ENCODE assay signal across 10 cellular contexts in the genomic region with DNA sequence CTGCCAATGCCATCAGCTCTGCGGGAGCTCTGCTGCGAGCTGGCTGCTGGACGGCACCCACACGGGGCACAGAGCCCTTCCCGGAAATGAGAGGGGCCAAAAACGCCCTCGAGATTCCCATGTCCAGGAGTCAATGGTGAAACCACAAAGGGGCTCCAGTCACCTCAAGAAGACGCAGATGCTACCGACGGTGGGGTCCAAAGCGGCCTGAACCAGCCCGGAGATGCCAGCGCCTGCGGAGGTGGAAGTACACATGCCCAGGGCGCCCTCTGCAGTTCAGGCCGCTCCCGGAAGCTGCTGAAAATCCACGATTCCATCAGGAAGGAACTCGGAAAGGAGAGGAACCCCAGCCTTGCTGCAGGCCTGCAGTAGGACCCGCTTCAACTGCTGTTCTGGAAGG.
DNase-seq lines count a peak whose midpoint lies in the region; ATAC-seq, FAIRE-seq and TF ChIP-seq lines count a peak whose summit lies in the region.
"Had no signal": no experiment of that assay in that cellular context is flagged by ENCODE, and none has a peak within 500 bp of the region (broad histone marks: within the 10 kb centered on the region; RNA-seq: fewer than 3 reads in every experiment).

No MANE protein-coding gene starts in this region.

- 33 to 39% methylated on average over 20 of the region's 20 CpGs for WGBS in pancreas, 2 donors
- WGBS in suprapubic skin: 59% methylated on average over 11 of the region's 20 CpGs

- H3K27ac Mint-ChIP-seq in T-helper 17 cell: no peak overlapping the region
- H3K27ac Mint-ChIP-seq: activated naive CD4-positive, alpha-beta T cell treated with anti-CD3 and anti-CD28 coated beads, Interleukin-2, amount 50 U/mL, for 24 hours had no signal

- no peak overlapping the region for H3K4me3 ChIP-seq in fibroblast of pulmonary artery (replicated peaks; ENCODE audit: low read depth, low read length)
- no peak overlapping the region for H3K4me3 ChIP-seq in pancreas
- H3K4me3 ChIP-seq in suprapubic skin: no peak overlapping the region

- TF ChIP-seq POLR2A in suprapubic skin (IDR thresholded peaks at IDR 0.05): no peak

- H3K9me3 ChIP-seq in pancreas (no peaks in the 10 kb centered on the region), T-helper 17 cell (ENCODE audit: control insufficient read depth, low read length, poor library complexity, severe bottlenecking) (no peaks in the 10 kb centered on the region), suprapubic skin (no peaks in the 10 kb centered on the region)

- intact Hi-C loops in pancreas (cut with DNase I): no loop called here

- H3K4me1 Mint-ChIP-seq in T-helper 17 cell: peaks cover 2% of the 10 kb centered on the region
- H3K4me1 Mint-ChIP-seq: activated naive CD4-positive, alpha-beta T cell treated with anti-CD3 and anti-CD28 coated beads, Interleukin-2, amount 50 U/mL, for 24 hours had no signal

- H3K27ac ChIP-seq in pancreas (no peak overlapping the region), suprapubic skin (no peak overlapping the region)

- DNase-seq in NCI-H69 (lab: John Stamatoyannopoulos, UW) (peak; percentile 55), fibroblast of pulmonary artery (ENCODE audit: low read depth) (no peak), pancreas (peak in 3 of 6 donors; percentile 20 to 51 (median 24)), T-helper 17 cell (no peak), suprapubic skin (ENCODE audit: low spot score in 2 of 2) (no peak), 8988T (no peak)
- DNase-seq: activated CD4-positive, alpha-beta T cell treated with anti-CD3 and anti-CD28 coated beads for 1 hour; NCI-H1436 treated with DMSO at 0.1 percent for 48 hours had no signal

- no peaks in the 10 kb centered on the region for H3K36me3 ChIP-seq in pancreas
- no peaks in the 10 kb centered on the region for H3K36me3 ChIP-seq in suprapubic skin

- H3K27me3 ChIP-seq in pancreas (no peaks in the 10 kb centered on the region), suprapubic skin (no peaks in the 10 kb centered on the region)

- H3K4me3 Mint-ChIP-seq in T-helper 17 cell: no peak overlapping the region
- H3K4me3 Mint-ChIP-seq: activated naive CD4-positive, alpha-beta T cell treated with anti-CD3 and anti-CD28 coated beads, Interleukin-2, amount 50 U/mL, for 24 hours had no signal

- no peak for TF ChIP-seq EP300 in suprapubic skin (IDR thresholded peaks at IDR 0.05)

- H3K27me3 Mint-ChIP-seq in T-helper 17 cell: peaks cover 46% of the 10 kb centered on the region

- no peak for FAIRE-seq in pancreas (lab: Jason Lieb, UNC)

- peak; percentile 27 to 57 (median 40) for ATAC-seq in pancreas
- no peak for ATAC-seq in T-helper 17 cell

- H3K4me1 ChIP-seq in pancreas: no peaks in the 10 kb centered on the region
- no peaks in the 10 kb centered on the region for H3K4me1 ChIP-seq in suprapubic skin

- 0 out of 2 replicates have a peak, but pooled peaks have one; percentile 15 for TF ChIP-seq CTCF in GM12874 (IDR thresholded peaks at IDR 0.05; ENCODE audit: insufficient read depth, low read depth, low read length)
- peak; percentile 26 for TF ChIP-seq CTCF in fibroblast of pulmonary artery (IDR thresholded peaks at IDR 0.05; ENCODE audit: low read length, missing control alignments)
- TF ChIP-seq CTCF in pancreas (IDR thresholded peaks at IDR 0.05): no peak
- no peak for TF ChIP-seq CTCF in suprapubic skin (IDR thresholded peaks at IDR 0.05)

- peaks cover 4% of the 10 kb centered on the region for H3K36me3 Mint-ChIP-seq in T-helper 17 cell (ENCODE audit: low read depth)
- H3K36me3 Mint-ChIP-seq: activated naive CD4-positive, alpha-beta T cell treated with anti-CD3 and anti-CD28 coated beads, Interleukin-2, amount 50 U/mL, for 24 hours had no signal

Comparison
In these comparisons a context has a peak if more than half of its experiments do, and no peak if none do; other contexts are left out.
1. CTCF ChIP-seq: peak in GM12874 (single experiment) and fibroblast of pulmonary artery (single experiment); none in pancreas (0 of 4) and suprapubic skin (0 of 2).